1 cellular context compared by ENCODE assay signal in genomic region chr2:209577376-209578357, GRCh38.
TF ChIP-seq lines count a peak whose summit lies in the region.

No MANE protein-coding gene starts in this region.

TF ChIP-seq in HCT116, 20 proteins besides CTCF, POLR2A, EP300 and RAD21 (continued from another document):
- TF ChIP-seq MAX (IDR thresholded peaks at IDR 0.05) (no peak), ATF3 (IDR thresholded peaks at IDR 0.05) (no peak), EGR1 (IDR thresholded peaks at IDR 0.05; ENCODE audit: low read depth) (no peak), TCF7L2 (IDR thresholded peaks at IDR 0.05; ENCODE audit: borderline replicate concordance, extremely low read depth, insufficient read depth, insufficient read length) (no peak), EZH2 (IDR thresholded peaks at IDR 0.05) (no peak)
